Comparison of ENCODE assay signal across 25 cellular contexts in the genomic region with DNA sequence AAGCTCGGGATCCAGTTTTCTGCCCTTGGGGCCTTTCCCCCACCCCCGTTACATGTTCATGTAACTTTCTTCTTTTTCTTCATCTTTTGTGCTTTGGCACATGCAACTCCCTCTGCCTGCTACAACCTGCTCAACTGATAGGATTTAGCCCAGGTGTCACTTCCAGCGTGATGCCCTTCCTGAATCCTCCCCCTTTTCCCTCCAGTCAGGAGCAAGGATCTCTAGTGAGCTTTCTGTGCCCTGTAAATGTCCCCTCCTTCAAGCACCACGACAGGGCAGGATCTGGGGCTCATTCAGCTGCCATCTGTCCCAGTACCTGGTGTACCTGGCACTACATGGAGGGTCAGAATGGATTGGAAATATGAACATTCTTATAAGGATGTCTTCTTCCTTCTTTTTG. TPM values are rescaled to one million over a fixed set of nuclear protein-coding genes. Genes with fewer than 3 reads are reported as not detected.
A peak's percentile ranks its signal among the peaks of the same experiment; 100 is the strongest.
DNase-seq lines count a peak whose midpoint lies in the region; ATAC-seq and TF ChIP-seq lines count a peak whose summit lies in the region.
"Had no signal": no experiment of that assay in that cellular context is flagged by ENCODE, and none has a peak within 500 bp of the region (broad histone marks: within the 10 kb centered on the region; RNA-seq: fewer than 3 reads in every experiment).

No MANE protein-coding gene starts in this region.

- intact Hi-C loops in prostate gland (cut with DNase I), result no loop called here
- intact Hi-C loops in uterus (cut with DNase I; ENCODE audit: low total_unique reads), result no loop called here

- H3K36me3 ChIP-seq in prostate gland, result no peaks in the 10 kb centered on the region
- H3K36me3 ChIP-seq in uterus, result no peaks in the 10 kb centered on the region
- H3K36me3 ChIP-seq: brain microvascular endothelial cell had no signal

- peak; percentile 18 for DNase-seq in DMS79 (lab: John Stamatoyannopoulos, UW)
- DNase-seq in DMS79 treated with DMSO at 0.1 percent for 48 hours (lab: John Stamatoyannopoulos, UW), result no peak
- DNase-seq in NCI-H524 (lab: John Stamatoyannopoulos, UW), result peak; percentile 88 to 92
- DNase-seq in cerebellar nuclear complex (lab: John Stamatoyannopoulos, UW), result peak; percentile 86 to 89
- DNase-seq in prostate gland (ENCODE audit: low spot score), result peak; percentile 19
- no peak for DNase-seq in uterus
- DNase-seq: activated CD4-positive, CD25-positive, alpha-beta regulatory T cell; activated CD8-positive, alpha-beta T cell treated with anti-CD3 and anti-CD28 coated beads for 36 hours; activated gamma-delta T cell; activated naive CD8-positive, alpha-beta T cell treated with anti-CD3 and anti-CD28 coated beads, Interleukin-2, amount 50 U/mL, for 24 hours; AML-193; brain microvascular endothelial cell; cortex of kidney; left cardiac atrium; NCI-H146; right cardiac atrium; stimulated activated CD4-positive, alpha-beta T cell treated with anti-CD3 and anti-CD28 coated beads, Interleukin-12 subunit alpha, Interleukin-12 subunit beta, amount 100 ng/mL, for 4 hours; stimulated activated CD4-positive, alpha-beta T cell treated with anti-CD3 and anti-CD28 coated beads, Interleukin-4, amount 100 ng/mL, for 4 hours; stimulated activated naive CD8-positive, alpha-beta T cell treated with anti-CD3 and anti-CD28 coated beads, Interleukin-15, amount 100 ng/mL, for 72 hours; trophoblast cell had no signal

- H3K4me3 ChIP-seq in prostate gland (no peak overlapping the region), uterus (no peak overlapping the region)
- H3K4me3 ChIP-seq: K562 had no signal

- H3K4me1 ChIP-seq in prostate gland (replicated peaks) (no peaks in the 10 kb centered on the region), uterus (peaks cover 0 to 7% of the 10 kb centered on the region in 2 donors)

- no peak for TF ChIP-seq CTCF in prostate gland (IDR thresholded peaks at IDR 0.05)
- TF ChIP-seq CTCF in uterus (IDR thresholded peaks at IDR 0.05), result no peak

- H3K9me3 ChIP-seq in prostate gland (no peaks in the 10 kb centered on the region), uterus (no peaks in the 10 kb centered on the region)

- no peaks in the 10 kb centered on the region for H3K27me3 ChIP-seq in prostate gland (replicated peaks; ENCODE audit: insufficient read depth)
- no peaks in the 10 kb centered on the region for H3K27me3 ChIP-seq in uterus
- H3K27me3 ChIP-seq: brain microvascular endothelial cell had no signal

- WGBS in prostate gland, result 32% methylated on average over 4 of the region's 4 CpGs

- H3K27ac ChIP-seq in prostate gland (no peak overlapping the region), uterus (no peak overlapping the region)
- H3K27ac ChIP-seq: brain microvascular endothelial cell, RWPE1 had no signal

- TF ChIP-seq POLR2A in prostate gland (IDR thresholded peaks at IDR 0.05) (no peak), uterus (IDR thresholded peaks at IDR 0.05) (no peak)

- ATAC-seq in HG02973 (IDR thresholded peaks at IDR 0.05; ENCODE audit: unreplicated experiment), result no peak
- no peak for ATAC-seq in GM21786 (IDR thresholded peaks at IDR 0.05; ENCODE audit: unreplicated experiment)
- ATAC-seq: activated CD8-positive, alpha-beta T cell treated with anti-CD3 and anti-CD28 coated beads for 36 hours; activated naive CD8-positive, alpha-beta T cell treated with anti-CD3 and anti-CD28 coated beads, Interleukin-2, amount 50 U/mL, for 24 hours; K562; left cardiac atrium; right cardiac atrium; stimulated activated naive CD8-positive, alpha-beta T cell treated with anti-CD3 and anti-CD28 coated beads, Interleukin-15, amount 100 ng/mL, for 72 hours had no signal

RNA-seq across cellular contexts. Expression of gene PELI2, which starts 15.3 kb away (rescaled TPM):
- total RNA-seq in prostate gland (10 to 100 TPM in 1 of 2 donors, 1 to 10 TPM in 1; 8.9 to 25.7 TPM), uterus (10 to 100 TPM; 15.6 to 24.3 (median 17.0) TPM)
- total RNA-seq: A172 had no signal

Comparison
In these comparisons a context has a peak if more than half of its experiments do, and no peak if none do; other contexts are left out.
1. DNase-seq: peak in DMS79 (single experiment), NCI-H524 (2 of 2), cerebellar nuclear complex (2 of 2) and prostate gland (single experiment); none in DMS79 treated with DMSO at 0.1 percent for 48 hours (single experiment) and uterus (0 of 2).